In genomic region chr10:62643612-62644587, GRCh38 we compare ENCODE assay signal across 17 cellular contexts.
DNase-seq lines count a peak whose midpoint lies in the region; ATAC-seq, FAIRE-seq and TF ChIP-seq lines count a peak whose summit lies in the region.
"Had no signal": no experiment of that assay in that cellular context is flagged by ENCODE, and none has a peak within 500 bp of the region (broad histone marks: within the 10 kb centered on the region; RNA-seq: fewer than 3 reads in every experiment).

No MANE protein-coding gene starts in this region.

- H3K4me3 Mint-ChIP-seq in activated T-cell treated with anti-CD3 and anti-CD28 coated beads, Interleukin-2, amount 50 U/mL, for 72 hours = peak overlapping the region; percentile 3
- H3K4me3 Mint-ChIP-seq in activated naive CD8-positive, alpha-beta T cell treated with anti-CD3 and anti-CD28 coated beads for 36 hours = no peak overlapping the region

- H3K27me3 ChIP-seq in upper lobe of right lung = no peaks in the 10 kb centered on the region

- no peaks in the 10 kb centered on the region for H3K9me3 ChIP-seq in upper lobe of right lung
- H3K9me3 ChIP-seq: HAP-1 had no signal

- peak overlapping the region; percentile 2 for H3K27ac ChIP-seq in upper lobe of right lung
- H3K27ac ChIP-seq: KMS-11 had no signal

- peak; percentile 63 to 64 for ATAC-seq in activated T-cell treated with anti-CD3 and anti-CD28 coated beads, Interleukin-2, amount 50 U/mL, for 72 hours (replicated peaks in 1 of 2)
- peak; percentile 57 for ATAC-seq in upper lobe of right lung
- ATAC-seq: HepG2 had no signal

- TF ChIP-seq CTCF in upper lobe of right lung (IDR thresholded peaks at IDR 0.05) = no peak

- intact Hi-C loops in upper lobe of right lung (cut with DNase I) = no loop called here

- H3K27me3 Mint-ChIP-seq in activated T-cell treated with anti-CD3 and anti-CD28 coated beads, Interleukin-2, amount 50 U/mL, for 72 hours (ENCODE audit: low read depth) = no peaks in the 10 kb centered on the region
- H3K27me3 Mint-ChIP-seq in activated naive CD8-positive, alpha-beta T cell treated with anti-CD3 and anti-CD28 coated beads for 36 hours = no peaks in the 10 kb centered on the region

- no peaks in the 10 kb centered on the region for H3K36me3 ChIP-seq in upper lobe of right lung
- H3K36me3 ChIP-seq: HAP-1 had no signal

- H3K36me3 Mint-ChIP-seq in activated T-cell treated with anti-CD3 and anti-CD28 coated beads, Interleukin-2, amount 50 U/mL, for 72 hours (ENCODE audit: insufficient read depth in 2 of 2) = no peaks in the 10 kb centered on the region
- no peaks in the 10 kb centered on the region for H3K36me3 Mint-ChIP-seq in activated naive CD8-positive, alpha-beta T cell treated with anti-CD3 and anti-CD28 coated beads for 36 hours

- no peaks in the 10 kb centered on the region for H3K9me3 Mint-ChIP-seq in activated T-cell treated with anti-CD3 and anti-CD28 coated beads, Interleukin-2, amount 50 U/mL, for 72 hours
- no peaks in the 10 kb centered on the region for H3K9me3 Mint-ChIP-seq in activated naive CD8-positive, alpha-beta T cell treated with anti-CD3 and anti-CD28 coated beads for 36 hours

- DNase-seq in activated T-cell treated with anti-CD3 and anti-CD28 coated beads, Interleukin-2, amount 50 U/mL, for 72 hours = no peak
- DNase-seq in activated T-cell treated with anti-CD3 and anti-CD28 coated beads, Interleukin-2, amount 50 U/mL, for 1 hour = no peak
- DNase-seq in GM19239 (ENCODE audit: insufficient read length, low spot score) (no peak), upper lobe of right lung (no peak), NCI-H345 treated with DMSO at 0.1 percent for 48 hours (lab: John Stamatoyannopoulos, UW; ENCODE audit: unreplicated experiment) (no peak), COR-L47 (lab: John Stamatoyannopoulos, UW) (no peak)
- DNase-seq in activated naive CD8-positive, alpha-beta T cell treated with anti-CD3 and anti-CD28 coated beads for 36 hours = no peak
- DNase-seq: ACHN, DMS153, NCI-H187 treated with DMSO at 0.1 percent for 48 hours, NCI-H446 treated with DMSO at 0.1 percent for 48 hours, NCI-H748 treated with DMSO at 0.1 percent for 48 hours, SHP77 had no signal

- peaks cover 4% of the 10 kb centered on the region for H3K4me1 ChIP-seq in upper lobe of right lung
- H3K4me1 ChIP-seq: HAP-1 had no signal

- H3K4me3 ChIP-seq in upper lobe of right lung = no peak overlapping the region
- H3K4me3 ChIP-seq: HAP-1 had no signal

- H3K27ac Mint-ChIP-seq in activated T-cell treated with anti-CD3 and anti-CD28 coated beads, Interleukin-2, amount 50 U/mL, for 72 hours = no peak overlapping the region
- H3K27ac Mint-ChIP-seq in activated naive CD8-positive, alpha-beta T cell treated with anti-CD3 and anti-CD28 coated beads for 36 hours = peak overlapping the region; percentile 1

- FAIRE-seq in GM19239 (lab: Jason Lieb, UNC) = peak; percentile 68
- FAIRE-seq: HepG2, RCC 7860 had no signal

- peaks cover 28% of the 10 kb centered on the region for H3K4me1 Mint-ChIP-seq in activated T-cell treated with anti-CD3 and anti-CD28 coated beads, Interleukin-2, amount 50 U/mL, for 72 hours (ENCODE audit: low read depth)
- H3K4me1 Mint-ChIP-seq in activated naive CD8-positive, alpha-beta T cell treated with anti-CD3 and anti-CD28 coated beads for 36 hours = peaks cover 49% of the 10 kb centered on the region
